21 cellular contexts compared by ENCODE assay signal in the genomic region with DNA sequence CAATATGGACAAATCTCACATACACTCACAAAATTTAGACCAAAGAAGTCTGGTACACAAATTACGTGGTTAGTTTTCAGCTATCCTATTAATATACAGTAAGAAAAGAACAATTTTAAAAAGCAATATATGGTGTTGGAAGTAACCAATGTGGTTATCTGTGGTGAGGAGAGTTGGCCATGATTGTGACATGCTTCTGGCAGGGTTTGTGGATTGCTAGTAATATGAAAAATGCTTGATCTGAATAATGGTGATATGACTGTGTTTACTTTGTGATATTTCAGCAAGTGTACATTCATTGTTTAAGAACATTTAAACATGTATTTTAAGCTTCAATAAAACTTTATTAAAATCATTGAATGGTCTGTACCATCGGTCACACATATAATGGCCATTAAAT.
"Had no signal": no experiment of that assay in that cellular context is flagged by ENCODE, and none has a peak within 500 bp of the region (broad histone marks: within the 10 kb centered on the region; RNA-seq: fewer than 3 reads in every experiment).

No MANE protein-coding gene starts in this region.

- DNase-seq: colonic mucosa; dermis blood vessel endothelial cell; effector CD4-positive, alpha-beta T cell; foreskin fibroblast; glutamatergic neuron; immature natural killer cell; kidney; left cardiac atrium; mesendoderm; naive B cell; nephron progenitor cell; psoas muscle; retina; right lobe of liver; stimulated activated CD4-positive, alpha-beta T cell treated with anti-CD3 and anti-CD28 coated beads, Interleukin-15, amount 100 ng/mL, for 24 hours; stimulated activated CD4-positive, alpha-beta T cell treated with anti-CD3 and anti-CD28 coated beads, Interleukin-1b, Interleukin-23, amount 100 ng/mL, for 48 hours; stimulated activated CD4-positive, alpha-beta T cell treated with anti-CD3 and anti-CD28 coated beads, Interleukin-4, amount 100 ng/mL, for 24 hours; tibial artery; upper lobe of left lung; uterus had no signal

- H3K4me3 ChIP-seq: colonic mucosa, gastroesophageal sphincter, psoas muscle, right lobe of liver, tibial artery, upper lobe of left lung, uterus had no signal
